ENCODE assay signal across 1 cellular context in the genomic region with DNA sequence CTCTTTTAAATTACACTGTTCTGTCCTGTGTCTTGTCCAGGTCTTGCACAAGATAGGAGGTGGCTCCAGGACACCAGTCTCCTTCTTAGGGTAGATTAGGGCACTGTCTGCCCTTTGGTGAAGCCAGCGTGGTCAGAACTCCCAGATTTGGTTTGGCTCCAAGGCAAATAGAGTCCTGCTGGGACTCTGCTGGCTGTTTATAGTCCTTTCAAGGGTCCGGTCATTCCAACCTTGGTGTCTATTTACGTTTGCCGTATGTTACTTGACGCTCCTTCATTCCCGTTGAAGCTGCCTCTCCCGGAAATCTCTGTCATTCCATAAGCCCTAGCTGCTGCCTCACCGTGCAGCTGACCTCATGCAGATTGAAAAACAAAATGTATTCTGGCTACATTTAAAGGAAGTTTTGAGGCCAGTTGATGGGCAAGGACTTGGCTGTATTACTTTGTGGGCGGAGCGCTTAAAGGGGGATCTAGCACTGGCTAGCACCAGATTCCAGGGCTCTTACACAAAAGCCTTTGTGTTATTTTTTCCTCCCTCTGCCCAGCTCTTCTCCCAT.
TF ChIP-seq lines count a peak whose summit lies in the region.

No MANE protein-coding gene starts in this region.

TF ChIP-seq in SK-N-SH, 30 proteins besides CTCF, POLR2A, EP300 and RAD21 (continued from another document):
- TF ChIP-seq, protein P1, sequence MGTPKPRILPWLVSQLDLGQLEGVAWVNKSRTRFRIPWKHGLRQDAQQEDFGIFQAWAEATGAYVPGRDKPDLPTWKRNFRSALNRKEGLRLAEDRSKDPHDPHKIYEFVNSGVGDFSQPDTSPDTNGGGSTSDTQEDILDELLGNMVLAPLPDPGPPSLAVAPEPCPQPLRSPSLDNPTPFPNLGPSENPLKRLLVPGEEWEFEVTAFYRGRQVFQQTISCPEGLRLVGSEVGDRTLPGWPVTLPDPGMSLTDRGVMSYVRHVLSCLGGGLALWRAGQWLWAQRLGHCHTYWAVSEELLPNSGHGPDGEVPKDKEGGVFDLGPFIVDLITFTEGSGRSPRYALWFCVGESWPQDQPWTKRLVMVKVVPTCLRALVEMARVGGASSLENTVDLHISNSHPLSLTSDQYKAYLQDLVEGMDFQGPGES (IDR thresholded peaks at IDR 0.05; ENCODE audit: low read depth, low read length), result no peak
- TF ChIP-seq SIN3A (IDR thresholded peaks at IDR 0.05; ENCODE audit: borderline replicate concordance, low read depth, low read length) (no peak), RFX5 (IDR thresholded peaks at IDR 0.05; ENCODE audit: low read length) (no peak), NRF1 (IDR thresholded peaks at IDR 0.05; ENCODE audit: low read depth, low read length) (no peak), SMC3 (IDR thresholded peaks at IDR 0.05; ENCODE audit: low read depth, low read length) (no peak), GABPA (IDR thresholded peaks at IDR 0.05; ENCODE audit: low read depth) (no peak), POLR2AphosphoS5 (IDR thresholded peaks at IDR 0.05; ENCODE audit: low read depth, low read length) (peak; percentile 79; the same call in 1 of the 2 replicates), TEAD4 (IDR thresholded peaks at IDR 0.05; ENCODE audit: borderline replicate concordance, insufficient read depth) (peak; percentile 74; the same call in 1 of the 2 replicates), RCOR1 (IDR thresholded peaks at IDR 0.05; ENCODE audit: low read length) (no peak), MXI1 (IDR thresholded peaks at IDR 0.05; ENCODE audit: low read depth, low read length) (no peak), TCF12 (IDR thresholded peaks at IDR 0.05) (peak; percentile 80)
- TF ChIP-seq, protein P2, sequence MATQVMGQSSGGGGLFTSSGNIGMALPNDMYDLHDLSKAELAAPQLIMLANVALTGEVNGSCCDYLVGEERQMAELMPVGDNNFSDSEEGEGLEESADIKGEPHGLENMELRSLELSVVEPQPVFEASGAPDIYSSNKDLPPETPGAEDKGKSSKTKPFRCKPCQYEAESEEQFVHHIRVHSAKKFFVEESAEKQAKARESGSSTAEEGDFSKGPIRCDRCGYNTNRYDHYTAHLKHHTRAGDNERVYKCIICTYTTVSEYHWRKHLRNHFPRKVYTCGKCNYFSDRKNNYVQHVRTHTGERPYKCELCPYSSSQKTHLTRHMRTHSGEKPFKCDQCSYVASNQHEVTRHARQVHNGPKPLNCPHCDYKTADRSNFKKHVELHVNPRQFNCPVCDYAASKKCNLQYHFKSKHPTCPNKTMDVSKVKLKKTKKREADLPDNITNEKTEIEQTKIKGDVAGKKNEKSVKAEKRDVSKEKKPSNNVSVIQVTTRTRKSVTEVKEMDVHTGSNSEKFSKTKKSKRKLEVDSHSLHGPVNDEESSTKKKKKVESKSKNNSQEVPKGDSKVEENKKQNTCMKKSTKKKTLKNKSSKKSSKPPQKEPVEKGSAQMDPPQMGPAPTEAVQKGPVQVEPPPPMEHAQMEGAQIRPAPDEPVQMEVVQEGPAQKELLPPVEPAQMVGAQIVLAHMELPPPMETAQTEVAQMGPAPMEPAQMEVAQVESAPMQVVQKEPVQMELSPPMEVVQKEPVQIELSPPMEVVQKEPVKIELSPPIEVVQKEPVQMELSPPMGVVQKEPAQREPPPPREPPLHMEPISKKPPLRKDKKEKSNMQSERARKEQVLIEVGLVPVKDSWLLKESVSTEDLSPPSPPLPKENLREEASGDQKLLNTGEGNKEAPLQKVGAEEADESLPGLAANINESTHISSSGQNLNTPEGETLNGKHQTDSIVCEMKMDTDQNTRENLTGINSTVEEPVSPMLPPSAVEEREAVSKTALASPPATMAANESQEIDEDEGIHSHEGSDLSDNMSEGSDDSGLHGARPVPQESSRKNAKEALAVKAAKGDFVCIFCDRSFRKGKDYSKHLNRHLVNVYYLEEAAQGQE (IDR thresholded peaks at IDR 0.05; ENCODE audit: low read depth, low read length), result peak; percentile 59; the same call in 1 of the 2 replicates
- TF ChIP-seq, protein P3, sequence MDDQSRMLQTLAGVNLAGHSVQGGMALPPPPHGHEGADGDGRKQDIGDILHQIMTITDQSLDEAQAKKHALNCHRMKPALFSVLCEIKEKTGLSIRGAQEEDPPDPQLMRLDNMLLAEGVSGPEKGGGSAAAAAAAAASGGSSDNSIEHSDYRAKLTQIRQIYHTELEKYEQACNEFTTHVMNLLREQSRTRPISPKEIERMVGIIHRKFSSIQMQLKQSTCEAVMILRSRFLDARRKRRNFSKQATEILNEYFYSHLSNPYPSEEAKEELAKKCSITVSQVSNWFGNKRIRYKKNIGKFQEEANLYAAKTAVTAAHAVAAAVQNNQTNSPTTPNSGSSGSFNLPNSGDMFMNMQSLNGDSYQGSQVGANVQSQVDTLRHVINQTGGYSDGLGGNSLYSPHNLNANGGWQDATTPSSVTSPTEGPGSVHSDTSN (IDR thresholded peaks at IDR 0.05), result peak; percentile 82
- TF ChIP-seq, protein P4, sequence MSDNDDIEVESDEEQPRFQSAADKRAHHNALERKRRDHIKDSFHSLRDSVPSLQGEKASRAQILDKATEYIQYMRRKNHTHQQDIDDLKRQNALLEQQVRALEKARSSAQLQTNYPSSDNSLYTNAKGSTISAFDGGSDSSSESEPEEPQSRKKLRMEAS (IDR thresholded peaks at IDR 0.05; ENCODE audit: low read depth), result peak; percentile 86
- TF ChIP-seq, protein P5, sequence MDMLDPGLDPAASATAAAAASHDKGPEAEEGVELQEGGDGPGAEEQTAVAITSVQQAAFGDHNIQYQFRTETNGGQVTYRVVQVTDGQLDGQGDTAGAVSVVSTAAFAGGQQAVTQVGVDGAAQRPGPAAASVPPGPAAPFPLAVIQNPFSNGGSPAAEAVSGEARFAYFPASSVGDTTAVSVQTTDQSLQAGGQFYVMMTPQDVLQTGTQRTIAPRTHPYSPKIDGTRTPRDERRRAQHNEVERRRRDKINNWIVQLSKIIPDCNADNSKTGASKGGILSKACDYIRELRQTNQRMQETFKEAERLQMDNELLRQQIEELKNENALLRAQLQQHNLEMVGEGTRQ (IDR thresholded peaks at IDR 0.05; ENCODE audit: borderline replicate concordance, low read depth, low read length), result no peak
TF ChIP-seq in SK-N-SH: peak in this region for 13.
